Comparison of ENCODE assay signal across 8 cellular contexts in genomic region chr18:57586243-57587049, GRCh38. TPM values are rescaled to one million over a fixed set of nuclear protein-coding genes. Genes with fewer than 3 reads are reported as not detected.
A peak's percentile ranks its signal among the peaks of the same experiment; 100 is the strongest.
DNase-seq lines count a peak whose midpoint lies in the region; ATAC-seq and FAIRE-seq lines count a peak whose summit lies in the region.

Gene FECH (minus strand): TSS chr18:57586702. CDS start chr18:57586620, 82 bp downstream.

- H3K4me1 Mint-ChIP-seq in CD8-positive, alpha-beta memory T cell, result peaks cover 21 to 39% (median 36%) of the 10 kb centered on the region in 3 donors
- peaks cover 10 to 35% (median 23%) of the 10 kb centered on the region in 7 donors for H3K4me1 Mint-ChIP-seq in naive thymus-derived CD4-positive, alpha-beta T cell
- peaks cover 10 to 27% of the 10 kb centered on the region in 2 donors for H3K4me1 Mint-ChIP-seq in stimulated activated naive B cell treated with anti-CD40 and anti-IgM and Interleukin-4, amounts not matched to agents 10 μg/mL and 1 μg/mL and 100 μg/mL, for 72 hours

- peak within 1 kb of the TSS; percentile 58 for H3K27ac ChIP-seq in CD8-positive, alpha-beta memory T cell (ENCODE audit: low read depth, low read length)
- peak within 1 kb of the TSS; percentile 75 for H3K27ac ChIP-seq in naive thymus-derived CD4-positive, alpha-beta T cell (ENCODE audit: low read depth, low read length)

- peak within 1 kb of the TSS; percentile 78 for H3K4me3 ChIP-seq in CD8-positive, alpha-beta memory T cell (ENCODE audit: low read length)
- H3K4me3 ChIP-seq in naive thymus-derived CD4-positive, alpha-beta T cell (ENCODE audit: low read length), result peak within 1 kb of the TSS; percentile 61

- no peaks in the 10 kb centered on the region for H3K9me3 Mint-ChIP-seq in CD8-positive, alpha-beta memory T cell
- H3K9me3 Mint-ChIP-seq in naive thymus-derived CD4-positive, alpha-beta T cell, result no peaks in the 10 kb centered on the region
- H3K9me3 Mint-ChIP-seq in stimulated activated naive B cell treated with anti-CD40 and anti-IgM and Interleukin-4, amounts not matched to agents 10 μg/mL and 1 μg/mL and 100 μg/mL, for 72 hours, result no peaks in the 10 kb centered on the region

- POLR2A ChIA-PET in CD8-positive, alpha-beta memory T cell (lab: Charles Lee), result no interaction called here
- POLR2A ChIA-PET in naive thymus-derived CD4-positive, alpha-beta T cell (lab: Charles Lee), result interaction anchor here (0.5 to 1.9 kb wide), 5 partner anchors 14 to 45 kb away, joined by 3 to 6 read pairs (median 3); partner anchors contain the start of gene NARS1

- H3K4me3 Mint-ChIP-seq in CD8-positive, alpha-beta memory T cell, result peak within 1 kb of the TSS; percentile 86 to 95 (median 88)
- H3K4me3 Mint-ChIP-seq in naive thymus-derived CD4-positive, alpha-beta T cell, result peak within 1 kb of the TSS; percentile 81 to 95 (median 89)
- H3K4me3 Mint-ChIP-seq in stimulated activated naive B cell treated with anti-CD40 and anti-IgM and Interleukin-4, amounts not matched to agents 10 μg/mL and 1 μg/mL and 100 μg/mL, for 72 hours, result peak within 1 kb of the TSS; percentile 92 to 95

- peak within 1 kb of the TSS; percentile 21 to 89 (median 77) for H3K27ac Mint-ChIP-seq in CD8-positive, alpha-beta memory T cell
- peak within 1 kb of the TSS; percentile 65 to 90 (median 83) for H3K27ac Mint-ChIP-seq in naive thymus-derived CD4-positive, alpha-beta T cell
- H3K27ac Mint-ChIP-seq in stimulated activated naive B cell treated with anti-CD40 and anti-IgM and Interleukin-4, amounts not matched to agents 10 μg/mL and 1 μg/mL and 100 μg/mL, for 72 hours, result peak within 1 kb of the TSS; percentile 91

- no peaks in the 10 kb centered on the region for H3K27me3 Mint-ChIP-seq in CD8-positive, alpha-beta memory T cell
- H3K27me3 Mint-ChIP-seq in naive thymus-derived CD4-positive, alpha-beta T cell, result no peaks in the 10 kb centered on the region
- no peaks in the 10 kb centered on the region for H3K27me3 Mint-ChIP-seq in stimulated activated naive B cell treated with anti-CD40 and anti-IgM and Interleukin-4, amounts not matched to agents 10 μg/mL and 1 μg/mL and 100 μg/mL, for 72 hours

- no peak for FAIRE-seq in RCC 7860 (lab: Jason Lieb, UNC)

- peaks cover 17% of the 10 kb centered on the region for H3K4me1 ChIP-seq in CD8-positive, alpha-beta memory T cell (ENCODE audit: insufficient read depth, low read length)
- peaks cover 9 to 11% of the 10 kb centered on the region in 2 donors for H3K4me1 ChIP-seq in naive thymus-derived CD4-positive, alpha-beta T cell (ENCODE audit: control insufficient read depth in 2 of 2, insufficient read depth in 2 of 2, low read length in 2 of 2)

- H3K36me3 ChIP-seq in CD8-positive, alpha-beta memory T cell (ENCODE audit: insufficient read depth, low read length), result no peaks in the 10 kb centered on the region
- peaks cover 0 to 3% (median 0%) of the 10 kb centered on the region in 3 experiments for H3K36me3 ChIP-seq in naive thymus-derived CD4-positive, alpha-beta T cell (ENCODE audit: control insufficient read depth in 2 of 3, insufficient read depth in 3 of 3, low read length in 3 of 3)

- CTCF ChIA-PET in CD8-positive, alpha-beta memory T cell (lab: Charles Lee), result no interaction called here
- CTCF ChIA-PET in naive thymus-derived CD4-positive, alpha-beta T cell (lab: Charles Lee), result interaction anchor here (1.2 kb wide), 1 partner anchor 22 kb away, joined by 3 read pairs; no protein-coding TSS in a partner anchor

- ATAC-seq in GM19438 (IDR thresholded peaks at IDR 0.05; ENCODE audit: low read depth, unreplicated experiment), result peak; percentile 94
- ATAC-seq in HG03571 (IDR thresholded peaks at IDR 0.05; ENCODE audit: unreplicated experiment), result peak; percentile 90
- ATAC-seq in naive thymus-derived CD4-positive, alpha-beta T cell, result peak; percentile 98
- peak; percentile 92 to 94 for ATAC-seq in stimulated activated naive B cell treated with anti-CD40 and anti-IgM and Interleukin-4, amounts not matched to agents 10 μg/mL and 1 μg/mL and 100 μg/mL, for 72 hours (replicated peaks)

- H3K36me3 Mint-ChIP-seq in CD8-positive, alpha-beta memory T cell, result peaks cover 2 to 9% (median 3%) of the 10 kb centered on the region in 3 donors
- H3K36me3 Mint-ChIP-seq in naive thymus-derived CD4-positive, alpha-beta T cell, result peaks cover 0 to 10% (median 0%) of the 10 kb centered on the region in 5 donors
- H3K36me3 Mint-ChIP-seq in stimulated activated naive B cell treated with anti-CD40 and anti-IgM and Interleukin-4, amounts not matched to agents 10 μg/mL and 1 μg/mL and 100 μg/mL, for 72 hours, result peaks cover 9 to 11% of the 10 kb centered on the region in 2 donors

- intact Hi-C loops in naive thymus-derived CD4-positive, alpha-beta T cell (cut with micrococcal nuclease), result loop anchor here (1.0 to 5.0 kb wide), 6 partner anchors 35 to 1553 kb away; partner anchors contain the start of genes NARS1 (in 2 of the 2), SEC11C (in 1 of the 2), TXNL1 (in 1 of the 2) and WDR7 (in 1 of the 2)

- H3K27me3 ChIP-seq in CD8-positive, alpha-beta memory T cell (ENCODE audit: insufficient read depth, low read length, poor library complexity, severe bottlenecking), result no peaks in the 10 kb centered on the region
- H3K27me3 ChIP-seq in naive thymus-derived CD4-positive, alpha-beta T cell (ENCODE audit: control insufficient read depth in 2 of 2, insufficient read depth in 2 of 2, low read length in 2 of 2), result no peaks in the 10 kb centered on the region

- peak; percentile 59 to 78 (median 71) for DNase-seq in CD8-positive, alpha-beta memory T cell
- DNase-seq in RCC 7860 (ENCODE audit: low spot score), result peak; percentile 41
- DNase-seq in activated T-helper 1 cell treated with Interleukin-2 at 50 U/mL for 16 hours (ENCODE audit: low read depth), result peak; percentile 53
- DNase-seq in fibroblast of gingiva (ENCODE audit: low read depth), result peak; percentile 82
- peak; percentile 59 to 81 (median 73) for DNase-seq in naive thymus-derived CD4-positive, alpha-beta T cell
- DNase-seq in stimulated activated naive B cell treated with anti-CD40 and anti-IgM and Interleukin-4, amounts not matched to agents 10 μg/mL and 1 μg/mL and 100 μg/mL, for 72 hours, result peak; percentile 63

- no peaks in the 10 kb centered on the region for H3K9me3 ChIP-seq in CD8-positive, alpha-beta memory T cell (ENCODE audit: low read length)
- no peaks in the 10 kb centered on the region for H3K9me3 ChIP-seq in naive thymus-derived CD4-positive, alpha-beta T cell (ENCODE audit: control insufficient read depth in 2 of 3, low read length in 3 of 3)

RNA-seq across cellular contexts. Expression of gene FECH, which starts in this region (rescaled TPM):
- total RNA-seq in CD8-positive, alpha-beta memory T cell, result 10 to 100 TPM; 31.5 to 34.9 TPM
- 22.0 TPM for polyA plus RNA-seq in CD8-positive, alpha-beta memory T cell
- total RNA-seq in naive thymus-derived CD4-positive, alpha-beta T cell, result 10 to 100 TPM; 11.7 to 15.3 (median 13.5) TPM
- polyA plus RNA-seq in naive thymus-derived CD4-positive, alpha-beta T cell, result 10 to 100 TPM; 14.2 to 19.4 TPM

Comparison
In these comparisons a context has a peak if more than half of its experiments do, and no peak if none do; other contexts are left out.
1. Peak in every context shown above with its lines: DNase-seq, ATAC-seq, H3K4me3 ChIP-seq and H3K27ac ChIP-seq.